ENCODE assay signal across 1 cellular context in the genomic region with DNA sequence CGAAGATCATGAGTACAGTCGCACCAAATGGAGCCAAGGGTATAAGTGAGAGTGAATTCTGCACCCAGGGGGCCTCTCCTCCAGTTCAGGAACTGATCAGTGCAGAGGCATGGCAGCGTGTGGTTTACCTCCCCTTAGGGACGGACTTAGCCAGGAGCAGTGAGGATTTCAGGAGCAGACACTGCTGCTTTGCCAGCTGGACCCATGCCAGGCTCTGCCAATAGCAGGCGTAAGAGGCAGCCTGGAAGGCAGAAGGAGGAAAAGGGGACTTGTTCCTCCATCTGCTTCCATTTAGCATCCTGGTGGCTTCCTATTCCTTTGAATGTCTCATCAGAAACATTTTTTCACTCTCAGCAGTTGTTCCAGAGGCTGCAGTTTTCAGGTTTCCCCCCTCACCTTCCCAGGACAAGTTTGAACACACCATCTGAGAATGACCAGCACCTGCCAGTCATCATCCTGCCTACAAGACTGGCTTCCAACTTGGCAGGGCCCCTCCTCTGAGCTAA.
TF ChIP-seq lines count a peak whose summit lies in the region.

No MANE protein-coding gene starts in this region.

TF ChIP-seq in GM23338, 12 proteins besides CTCF, POLR2A, EP300 and RAD21 (continued from another document):
- TF ChIP-seq, protein P1, sequence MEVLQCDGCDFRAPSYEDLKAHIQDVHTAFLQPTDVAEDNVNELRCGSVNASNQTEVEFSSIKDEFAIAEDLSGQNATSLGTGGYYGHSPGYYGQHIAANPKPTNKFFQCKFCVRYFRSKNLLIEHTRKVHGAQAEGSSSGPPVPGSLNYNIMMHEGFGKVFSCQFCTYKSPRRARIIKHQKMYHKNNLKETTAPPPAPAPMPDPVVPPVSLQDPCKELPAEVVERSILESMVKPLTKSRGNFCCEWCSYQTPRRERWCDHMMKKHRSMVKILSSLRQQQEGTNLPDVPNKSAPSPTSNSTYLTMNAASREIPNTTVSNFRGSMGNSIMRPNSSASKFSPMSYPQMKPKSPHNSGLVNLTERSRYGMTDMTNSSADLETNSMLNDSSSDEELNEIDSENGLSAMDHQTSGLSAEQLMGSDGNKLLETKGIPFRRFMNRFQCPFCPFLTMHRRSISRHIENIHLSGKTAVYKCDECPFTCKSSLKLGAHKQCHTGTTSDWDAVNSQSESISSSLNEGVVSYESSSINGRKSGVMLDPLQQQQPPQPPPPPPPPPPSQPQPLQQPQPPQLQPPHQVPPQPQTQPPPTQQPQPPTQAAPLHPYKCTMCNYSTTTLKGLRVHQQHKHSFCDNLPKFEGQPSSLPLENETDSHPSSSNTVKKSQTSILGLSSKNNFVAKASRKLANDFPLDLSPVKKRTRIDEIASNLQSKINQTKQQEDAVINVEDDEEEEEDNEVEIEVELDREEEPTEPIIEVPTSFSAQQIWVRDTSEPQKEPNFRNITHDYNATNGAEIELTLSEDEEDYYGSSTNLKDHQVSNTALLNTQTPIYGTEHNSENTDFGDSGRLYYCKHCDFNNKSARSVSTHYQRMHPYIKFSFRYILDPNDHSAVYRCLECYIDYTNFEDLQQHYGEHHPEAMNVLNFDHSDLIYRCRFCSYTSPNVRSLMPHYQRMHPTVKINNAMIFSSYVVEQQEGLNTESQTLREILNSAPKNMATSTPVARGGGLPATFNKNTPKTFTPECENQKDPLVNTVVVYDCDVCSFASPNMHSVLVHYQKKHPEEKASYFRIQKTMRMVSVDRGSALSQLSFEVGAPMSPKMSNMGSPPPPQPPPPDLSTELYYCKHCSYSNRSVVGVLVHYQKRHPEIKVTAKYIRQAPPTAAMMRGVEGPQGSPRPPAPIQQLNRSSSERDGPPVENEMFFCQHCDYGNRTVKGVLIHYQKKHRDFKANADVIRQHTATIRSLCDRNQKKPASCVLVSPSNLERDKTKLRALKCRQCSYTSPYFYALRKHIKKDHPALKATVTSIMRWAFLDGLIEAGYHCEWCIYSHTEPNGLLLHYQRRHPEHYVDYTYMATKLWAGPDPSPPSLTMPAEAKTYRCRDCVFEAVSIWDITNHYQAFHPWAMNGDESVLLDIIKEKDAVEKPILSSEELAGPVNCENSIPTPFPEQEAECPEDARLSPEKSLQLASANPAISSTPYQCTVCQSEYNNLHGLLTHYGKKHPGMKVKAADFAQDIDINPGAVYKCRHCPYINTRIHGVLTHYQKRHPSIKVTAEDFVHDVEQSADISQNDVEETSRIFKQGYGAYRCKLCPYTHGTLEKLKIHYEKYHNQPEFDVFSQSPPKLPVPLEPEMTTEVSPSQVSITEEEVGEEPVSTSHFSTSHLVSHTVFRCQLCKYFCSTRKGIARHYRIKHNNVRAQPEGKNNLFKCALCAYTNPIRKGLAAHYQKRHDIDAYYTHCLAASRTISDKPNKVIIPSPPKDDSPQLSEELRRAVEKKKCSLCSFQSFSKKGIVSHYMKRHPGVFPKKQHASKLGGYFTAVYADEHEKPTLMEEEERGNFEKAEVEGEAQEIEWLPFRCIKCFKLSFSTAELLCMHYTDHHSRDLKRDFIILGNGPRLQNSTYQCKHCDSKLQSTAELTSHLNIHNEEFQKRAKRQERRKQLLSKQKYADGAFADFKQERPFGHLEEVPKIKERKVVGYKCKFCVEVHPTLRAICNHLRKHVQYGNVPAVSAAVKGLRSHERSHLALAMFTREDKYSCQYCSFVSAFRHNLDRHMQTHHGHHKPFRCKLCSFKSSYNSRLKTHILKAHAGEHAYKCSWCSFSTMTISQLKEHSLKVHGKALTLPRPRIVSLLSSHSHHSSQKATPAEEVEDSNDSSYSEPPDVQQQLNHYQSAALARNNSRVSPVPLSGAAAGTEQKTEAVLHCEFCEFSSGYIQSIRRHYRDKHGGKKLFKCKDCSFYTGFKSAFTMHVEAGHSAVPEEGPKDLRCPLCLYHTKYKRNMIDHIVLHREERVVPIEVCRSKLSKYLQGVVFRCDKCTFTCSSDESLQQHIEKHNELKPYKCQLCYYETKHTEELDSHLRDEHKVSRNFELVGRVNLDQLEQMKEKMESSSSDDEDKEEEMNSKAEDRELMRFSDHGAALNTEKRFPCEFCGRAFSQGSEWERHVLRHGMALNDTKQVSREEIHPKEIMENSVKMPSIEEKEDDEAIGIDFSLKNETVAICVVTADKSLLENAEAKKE (CRISPR knock-in tag; IDR thresholded peaks at IDR 0.05), result no peak
- TF ChIP-seq EZH2phosphoT487 (IDR thresholded peaks at IDR 0.05; ENCODE audit: unreplicated experiment), result no peak
